8 cellular contexts compared by ENCODE assay signal in the genomic region with DNA sequence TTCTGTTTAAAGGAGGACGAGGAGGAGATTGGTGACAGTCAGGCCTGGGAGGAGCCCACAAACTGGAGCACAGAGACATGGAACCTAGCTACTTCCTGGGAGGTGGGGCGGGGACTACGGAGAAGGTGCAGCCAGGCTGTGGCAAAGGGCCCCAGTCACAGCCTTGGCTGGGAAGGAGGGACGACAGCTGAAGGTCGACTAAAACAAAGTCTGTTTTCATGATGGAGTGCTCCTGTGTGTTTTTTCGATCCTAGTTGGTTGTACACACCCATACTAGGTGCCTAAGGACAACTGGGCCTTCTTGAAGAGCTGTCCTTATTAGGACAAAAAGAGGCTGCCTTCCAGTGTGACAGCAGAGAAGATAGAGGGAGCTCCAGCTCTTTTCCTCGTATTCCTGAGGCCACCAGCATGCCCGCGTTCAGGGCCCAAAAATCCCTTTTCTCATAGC. TPM values are rescaled to one million over a fixed set of nuclear protein-coding genes. Genes with fewer than 3 reads are reported as not detected.
DNase-seq lines count a peak whose midpoint lies in the region; ATAC-seq lines count a peak whose summit lies in the region.

No MANE protein-coding gene starts in this region.

- H3K36me3 ChIP-seq in SJCRH30, result no peaks in the 10 kb centered on the region

- no peak overlapping the region for H3K27ac ChIP-seq in SJCRH30

- H3K36me3 Mint-ChIP-seq in T-helper 17 cell (ENCODE audit: low read depth), result no peaks in the 10 kb centered on the region
- peaks cover 24 to 37% of the 10 kb centered on the region in 2 donors for H3K36me3 Mint-ChIP-seq in stimulated activated naive B cell treated with anti-CD40 and anti-IgM and Interleukin-4, amounts not matched to agents 10 μg/mL and 1 μg/mL and 100 μg/mL, for 72 hours

- no peaks in the 10 kb centered on the region for H3K27me3 ChIP-seq in SJCRH30

- DNase-seq in SIG-M5 treated with dmso at 0.1 percent for 504 hours (lab: John Stamatoyannopoulos, UW; ENCODE audit: unreplicated experiment) (peak; percentile 17), SIG-M5 (lab: John Stamatoyannopoulos, UW) (no peak), T-helper 17 cell (no peak), foreskin melanocyte (peak; percentile 38), SJCRH30 (no peak)
- DNase-seq in stimulated activated naive B cell treated with anti-CD40 and anti-IgM and Interleukin-4, amounts not matched to agents 10 μg/mL and 1 μg/mL and 100 μg/mL, for 72 hours, result no peak

- H3K4me1 Mint-ChIP-seq in T-helper 17 cell, result peaks cover 70% of the 10 kb centered on the region
- H3K4me1 Mint-ChIP-seq in stimulated activated naive B cell treated with anti-CD40 and anti-IgM and Interleukin-4, amounts not matched to agents 10 μg/mL and 1 μg/mL and 100 μg/mL, for 72 hours, result peaks cover 57 to 85% of the 10 kb centered on the region in 2 donors

- H3K27ac Mint-ChIP-seq in T-helper 17 cell, result peak overlapping the region; percentile 98
- peak overlapping the region; percentile 33 for H3K27ac Mint-ChIP-seq in stimulated activated naive B cell treated with anti-CD40 and anti-IgM and Interleukin-4, amounts not matched to agents 10 μg/mL and 1 μg/mL and 100 μg/mL, for 72 hours

- H3K9me3 Mint-ChIP-seq in stimulated activated naive B cell treated with anti-CD40 and anti-IgM and Interleukin-4, amounts not matched to agents 10 μg/mL and 1 μg/mL and 100 μg/mL, for 72 hours, result peaks cover 0 to 2% of the 10 kb centered on the region in 2 donors

- no peaks in the 10 kb centered on the region for H3K9me3 ChIP-seq in T-helper 17 cell (ENCODE audit: control insufficient read depth, low read length, poor library complexity, severe bottlenecking)
- no peaks in the 10 kb centered on the region for H3K9me3 ChIP-seq in SJCRH30 (replicated peaks)

- no peak overlapping the region for H3K4me3 ChIP-seq in SJCRH30

- no peaks in the 10 kb centered on the region for H3K27me3 Mint-ChIP-seq in T-helper 17 cell
- peaks cover 5% of the 10 kb centered on the region in 2 donors for H3K27me3 Mint-ChIP-seq in stimulated activated naive B cell treated with anti-CD40 and anti-IgM and Interleukin-4, amounts not matched to agents 10 μg/mL and 1 μg/mL and 100 μg/mL, for 72 hours

- peaks cover 2% of the 10 kb centered on the region; the same call in 1 of the 2 replicates for H3K4me1 ChIP-seq in SJCRH30

- ATAC-seq in T-helper 17 cell (no peak), GM19463 (IDR thresholded peaks at IDR 0.05; ENCODE audit: unreplicated experiment) (no peak), GM21381 (IDR thresholded peaks at IDR 0.05; ENCODE audit: unreplicated experiment) (no peak)
- no peak for ATAC-seq in stimulated activated naive B cell treated with anti-CD40 and anti-IgM and Interleukin-4, amounts not matched to agents 10 μg/mL and 1 μg/mL and 100 μg/mL, for 72 hours (replicated peaks)

- H3K4me3 Mint-ChIP-seq in T-helper 17 cell, result peak overlapping the region; percentile 84
- H3K4me3 Mint-ChIP-seq in stimulated activated naive B cell treated with anti-CD40 and anti-IgM and Interleukin-4, amounts not matched to agents 10 μg/mL and 1 μg/mL and 100 μg/mL, for 72 hours, result no peak overlapping the region

RNA-seq across cellular contexts. Expression of gene CCDC107, which starts 2.9 kb away (rescaled TPM):
- 10 to 100 TPM; 27.7 to 35.2 TPM for total RNA-seq in T-helper 17 cell
- total RNA-seq in SJCRH30 (2014; rRNA removed; shearing (Covaris generic)), result 6.1 and 6.6 TPM in 2 replicates

RNA-seq across cellular contexts. Expression of gene RMRP, which starts 3.2 kb away (rescaled TPM):
- over 10,000 TPM in 1 of 2 donors, 1,000 to 10,000 TPM in 1; 7,466 to 10,512 TPM for total RNA-seq in T-helper 17 cell
- total RNA-seq in SJCRH30 (2014; rRNA removed; shearing (Covaris generic)), result 8,654 and 17,072 TPM in 2 replicates

RNA-seq across cellular contexts. Expression of gene ARHGEF39, which starts 4.0 kb away (rescaled TPM):
- 1 to 10 TPM; 1.6 to 3.1 TPM for total RNA-seq in T-helper 17 cell
- total RNA-seq in SJCRH30 (2014; rRNA removed; shearing (Covaris generic)), result 10.5 and 11.9 TPM in 2 replicates

RNA-seq across cellular contexts. Expression of gene SIT1, which starts 10.3 kb away (rescaled TPM):
- total RNA-seq in T-helper 17 cell, result 10 to 100 TPM; 33.9 to 48.9 TPM
- 0.13 TPM in 1 of 2 replicates, not detected in the other for total RNA-seq in SJCRH30 (2014; rRNA removed; shearing (Covaris generic))

RNA-seq across cellular contexts. Expression of gene CA9, which starts 12.7 kb away (rescaled TPM):
- total RNA-seq in T-helper 17 cell, result not detected
- 2.5 and 3.2 TPM in 2 replicates for total RNA-seq in SJCRH30 (2014; rRNA removed; shearing (Covaris generic))

Comparison
In these comparisons a context has a peak if more than half of its experiments do, and no peak if none do; other contexts are left out.
1. DNase-seq: peak in SIG-M5 treated with dmso at 0.1 percent for 504 hours (single experiment) and foreskin melanocyte (single experiment); none in SIG-M5 (single experiment), T-helper 17 cell (0 of 3), stimulated activated naive B cell treated with anti-CD40 and anti-IgM and Interleukin-4, amounts not matched to agents 10 μg/mL and 1 μg/mL and 100 μg/mL, for 72 hours (single experiment) and SJCRH30 (0 of 2).